In the genomic region with DNA sequence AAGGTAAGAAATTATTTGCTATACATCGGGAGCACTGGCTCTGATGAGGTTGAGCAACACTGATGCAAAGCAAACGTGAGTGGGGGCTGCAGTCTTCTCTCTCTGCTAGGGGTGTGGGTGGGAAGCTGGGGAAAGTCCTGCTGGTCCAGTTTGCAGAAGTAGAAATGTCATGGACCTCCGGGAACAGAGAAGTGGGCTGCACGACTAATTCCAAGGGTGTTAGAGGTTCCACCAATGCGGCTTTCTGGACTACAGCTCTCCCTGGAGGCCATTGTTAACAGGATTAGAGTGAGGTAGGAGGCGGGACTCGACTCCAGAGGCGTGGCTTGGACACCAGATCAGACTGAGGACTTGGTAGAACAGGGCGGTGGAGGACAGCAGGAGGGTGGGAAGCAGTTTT, we compare ENCODE assay signal across 9 cellular contexts. TPM values are rescaled to one million over a fixed set of nuclear protein-coding genes. Genes with fewer than 3 reads are reported as not detected.
A peak's percentile ranks its signal among the peaks of the same experiment; 100 is the strongest.
DNase-seq lines count a peak whose midpoint lies in the region; ATAC-seq and TF ChIP-seq lines count a peak whose summit lies in the region.
"Had no signal": no experiment of that assay in that cellular context is flagged by ENCODE, and none has a peak within 500 bp of the region (broad histone marks: within the 10 kb centered on the region; RNA-seq: fewer than 3 reads in every experiment).

No MANE protein-coding gene starts in this region.

- TF ChIP-seq CTCF in HEK293 (tag by site-specific recombination; IDR thresholded peaks at IDR 0.05): peak; percentile 74; the same call in 1 of the 2 replicates
- TF ChIP-seq CTCF in WTC11 (IDR thresholded peaks at IDR 0.05): no peak

- H3K36me3 ChIP-seq in HEK293 (ENCODE audit: control insufficient read depth in 2 of 2, insufficient read depth in 1 of 2, low read length in 2 of 2): no peaks in the 10 kb centered on the region; a peak in 1 of 3 replicates

- H3K27me3 Mint-ChIP-seq in WTC11 (ENCODE audit: low read depth): peaks cover 23% of the 10 kb centered on the region

- intact Hi-C loops in sciatic nerve (cut with DNase I): no loop called here

- DNase-seq in AG20443 (ENCODE audit: low spot score): peak; percentile 69
- DNase-seq in WTC11 (ENCODE audit: low spot score): peak; percentile 69
- DNase-seq in kidney tubule cell (ENCODE audit: low spot score): peak; percentile 67
- DNase-seq in sciatic nerve (ENCODE audit: low spot score): no peak
- DNase-seq in NCI-H2196 treated with DMSO at 0.1 percent for 48 hours (lab: John Stamatoyannopoulos, UW; ENCODE audit: unreplicated experiment): no peak

- CTCF ChIA-PET in HEK293 (lab: Yijun Ruan, JAX): interaction anchor here (0.5 to 3.5 kb wide), 26 partner anchors 8 to 554 kb away, joined by 3 to 44 read pairs (median 4); partner anchors contain the start of gene FBXO17
- CTCF ChIA-PET in WTC11 (lab: Charles Lee): interaction anchor here (0.6 to 3.9 kb wide), 11 partner anchors 13 to 635 kb away, joined by 3 to 28 read pairs (median 3); partner anchors contain the start of genes FAM98C, FBXO17, MRPS12 and SARS2

- POLR2A ChIA-PET in HEK293 (lab: Yijun Ruan, JAX) (interaction anchor here (0.6 to 1.3 kb wide), 7 partner anchors 20 to 514 kb away, joined by 3 to 4 read pairs (median 3); partner anchors contain the start of genes MRPS12 and SARS2), WTC11 (lab: Charles Lee) (no interaction called here)

- H3K9me3 Mint-ChIP-seq in WTC11: peaks cover 3% of the 10 kb centered on the region; the same call in 1 of the 2 replicates

- H3K36me3 Mint-ChIP-seq in WTC11: no peaks in the 10 kb centered on the region

- peaks cover 14% of the 10 kb centered on the region for H3K4me1 ChIP-seq in HEK293 (ENCODE audit: control insufficient read depth, insufficient read depth, low read length)

- H3K27ac Mint-ChIP-seq in WTC11: no peak overlapping the region

- no peak overlapping the region for H3K27ac ChIP-seq in HEK293 (ENCODE audit: extremely low read depth, low read depth, low read length)

- no peaks in the 10 kb centered on the region; the same call in 1 of the 2 replicates for H3K9me3 ChIP-seq in HEK293 (ENCODE audit: control insufficient read depth, insufficient read depth, low read depth, low read length)

- no peak overlapping the region for H3K4me3 Mint-ChIP-seq in WTC11

- H3K4me1 Mint-ChIP-seq in WTC11: peaks cover 7% of the 10 kb centered on the region; the same call in 1 of the 2 replicates

- peak; percentile 100 for ATAC-seq in WTC11
- no peak for ATAC-seq in sciatic nerve
- no peak for ATAC-seq in GM18502 (IDR thresholded peaks at IDR 0.05; ENCODE audit: poor library complexity, unreplicated experiment)
- ATAC-seq in HG03095 (IDR thresholded peaks at IDR 0.05; ENCODE audit: unreplicated experiment): no peak

- H3K4me3 ChIP-seq in HEK293 (ENCODE audit: low read depth, low read length): no peak overlapping the region

TF ChIP-seq in HEK293, 187 proteins besides CTCF, POLR2A, EP300 and RAD21 (continues in another document):
- TF ChIP-seq ZNF791 (tag by site-specific recombination; IDR thresholded peaks at IDR 0.05): no peak
- 0 out of 2 replicates have a peak, but pooled peaks have one; percentile 40 for TF ChIP-seq YY1 (tag by site-specific recombination; IDR thresholded peaks at IDR 0.05)
- TF ChIP-seq ZNF768 (tag by site-specific recombination; IDR thresholded peaks at IDR 0.05): no peak
- peak; percentile 86 for TF ChIP-seq ZFHX2 (tag by site-specific recombination; conservative IDR thresholded peaks at IDR 0.05)
- TF ChIP-seq ZNF777 (tag by site-specific recombination; IDR thresholded peaks at IDR 0.05; ENCODE audit: borderline replicate concordance): no peak
- TF ChIP-seq, protein P1, sequence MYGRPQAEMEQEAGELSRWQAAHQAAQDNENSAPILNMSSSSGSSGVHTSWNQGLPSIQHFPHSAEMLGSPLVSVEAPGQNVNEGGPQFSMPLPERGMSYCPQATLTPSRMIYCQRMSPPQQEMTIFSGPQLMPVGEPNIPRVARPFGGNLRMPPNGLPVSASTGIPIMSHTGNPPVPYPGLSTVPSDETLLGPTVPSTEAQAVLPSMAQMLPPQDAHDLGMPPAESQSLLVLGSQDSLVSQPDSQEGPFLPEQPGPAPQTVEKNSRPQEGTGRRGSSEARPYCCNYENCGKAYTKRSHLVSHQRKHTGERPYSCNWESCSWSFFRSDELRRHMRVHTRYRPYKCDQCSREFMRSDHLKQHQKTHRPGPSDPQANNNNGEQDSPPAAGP (tag by site-specific recombination; IDR thresholded peaks at IDR 0.05): peak; percentile 36; the same call in 1 of the 2 replicates
- peak; percentile 78 for TF ChIP-seq ZBTB17 (tag by site-specific recombination; IDR thresholded peaks at IDR 0.05)
- TF ChIP-seq IKZF3 (tag by site-specific recombination; IDR thresholded peaks at IDR 0.05): 0 out of 2 replicates have a peak, but pooled peaks have one; percentile 28
- peak; percentile 61 for TF ChIP-seq SP3 (tag by site-specific recombination; IDR thresholded peaks at IDR 0.05)
- TF ChIP-seq ZNF654 (tag by site-specific recombination; IDR thresholded peaks at IDR 0.05; ENCODE audit: low read depth): peak; percentile 50; the same call in 1 of the 2 replicates
- peak; percentile 68; the same call in 1 of the 2 replicates for TF ChIP-seq ZNF596 (tag by site-specific recombination; IDR thresholded peaks at IDR 0.05)
- peak; percentile 66; the same call in 1 of the 2 replicates for TF ChIP-seq ZNF2 (tag by site-specific recombination; IDR thresholded peaks at IDR 0.05)
- 0 out of 2 replicates have a peak, but pooled peaks have one; percentile 9 for TF ChIP-seq GLIS2 (tag by site-specific recombination; IDR thresholded peaks at IDR 0.05)
- 0 out of 2 replicates have a peak, but pooled peaks have one; percentile 41 for TF ChIP-seq SP7 (tag by site-specific recombination; IDR thresholded peaks at IDR 0.05)
- peak; percentile 51 for TF ChIP-seq GLIS1 (tag by site-specific recombination; IDR thresholded peaks at IDR 0.05)
- TF ChIP-seq, protein P2, sequence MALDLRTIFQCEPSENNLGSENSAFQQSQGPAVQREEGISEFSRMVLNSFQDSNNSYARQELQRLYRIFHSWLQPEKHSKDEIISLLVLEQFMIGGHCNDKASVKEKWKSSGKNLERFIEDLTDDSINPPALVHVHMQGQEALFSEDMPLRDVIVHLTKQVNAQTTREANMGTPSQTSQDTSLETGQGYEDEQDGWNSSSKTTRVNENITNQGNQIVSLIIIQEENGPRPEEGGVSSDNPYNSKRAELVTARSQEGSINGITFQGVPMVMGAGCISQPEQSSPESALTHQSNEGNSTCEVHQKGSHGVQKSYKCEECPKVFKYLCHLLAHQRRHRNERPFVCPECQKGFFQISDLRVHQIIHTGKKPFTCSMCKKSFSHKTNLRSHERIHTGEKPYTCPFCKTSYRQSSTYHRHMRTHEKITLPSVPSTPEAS (tag by site-specific recombination; IDR thresholded peaks at IDR 0.05): no peak
- TF ChIP-seq ZNF843 (tag by site-specific recombination; IDR thresholded peaks at IDR 0.05): 0 out of 2 replicates have a peak, but pooled peaks have one; percentile 11

TF ChIP-seq in WTC11, 78 proteins besides CTCF, POLR2A, EP300 and RAD21:
- TF ChIP-seq NFE2L1 (CRISPR knock-in tag; IDR thresholded peaks at IDR 0.05) (no peak), FOXK1 (CRISPR knock-in tag; IDR thresholded peaks at IDR 0.05) (no peak), OVOL2 (CRISPR knock-in tag; IDR thresholded peaks at IDR 0.05; ENCODE audit: borderline replicate concordance) (no peak), ZMAT4 (CRISPR knock-in tag; IDR thresholded peaks at IDR 0.05) (no peak)

RNA-seq across cellular contexts. Expression of gene FBXO27, which starts 5.7 kb away (rescaled TPM):
- total RNA-seq in WTC11 (2021) (18.9 to 22.7 TPM (median 20.0 TPM) in 3 replicates), sciatic nerve (13.4 TPM)

RNA-seq across cellular contexts. Expression of gene ACP7, which starts 46.1 kb away (rescaled TPM):
- total RNA-seq in WTC11 (2021) (0.09 to 0.11 TPM (median 0.11 TPM) in 3 replicates), sciatic nerve (1.6 TPM)
- total RNA-seq: skeletal muscle tissue had no signal

Comparison
In these comparisons a context has a peak if more than half of its experiments do, and no peak if none do; other contexts are left out.
1. DNase-seq: peak in AG20443 (single experiment), WTC11 (single experiment) and kidney tubule cell (single experiment); none in sciatic nerve (single experiment) and NCI-H2196 treated with DMSO at 0.1 percent for 48 hours (single experiment).